In the genomic region with DNA sequence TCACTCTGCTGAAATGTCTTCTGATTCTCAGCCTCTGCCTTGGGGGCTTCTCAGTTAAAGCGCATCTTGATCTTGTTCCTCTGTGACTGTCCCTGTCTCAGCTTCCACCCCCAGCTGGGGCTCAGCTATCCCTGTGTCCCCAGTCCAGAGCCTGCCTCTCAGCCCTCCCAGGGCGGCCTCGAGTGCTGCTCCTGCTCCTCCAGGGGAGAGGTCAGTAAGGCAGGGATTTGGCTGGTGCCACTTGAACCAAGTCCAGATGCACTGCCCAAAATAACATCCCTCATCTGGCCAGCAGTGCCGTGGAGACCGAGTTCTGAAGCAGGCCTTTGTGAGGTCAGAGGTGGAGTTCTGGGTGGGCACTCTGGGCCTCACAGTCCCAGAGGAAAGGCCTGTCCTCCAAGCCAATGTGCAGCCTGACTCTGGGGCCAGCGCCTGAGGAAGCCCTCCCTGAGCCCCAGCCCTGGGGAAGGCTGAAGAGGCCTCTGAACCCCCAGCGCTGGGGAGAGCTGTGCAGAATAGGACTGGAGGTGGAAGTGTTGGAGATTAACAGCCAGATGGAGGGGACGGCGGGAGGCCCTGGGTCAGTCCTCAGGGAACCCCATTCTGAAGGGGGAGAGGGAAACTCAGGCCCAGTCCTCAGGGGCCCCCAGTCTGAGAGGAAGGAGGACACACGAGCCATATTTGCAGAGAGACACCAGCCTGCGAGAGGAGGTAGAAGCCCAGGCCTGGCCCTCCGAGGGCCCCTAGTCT, we compare ENCODE assay signal across 8 cellular contexts.
DNase-seq lines count a peak whose midpoint lies in the region; ATAC-seq and TF ChIP-seq lines count a peak whose summit lies in the region.
"Not testable (repeated sequence)": the region's sequence is repeated elsewhere in the genome, so short reads cannot be mapped to it uniquely, and the experiment has no call there.

No MANE protein-coding gene starts in this region.

- WGBS in heart left ventricle, 4 donors: 58 to 75% (median 66%) methylated on average over 7 to 12 of the region's 12 CpGs
- WGBS in right cardiac atrium: 58% methylated on average over 12 of the region's 12 CpGs
- 84% methylated on average over 12 of the region's 12 CpGs for WGBS in sigmoid colon, 2 donors
- 54 to 55% methylated on average over 7 to 11 of the region's 12 CpGs for WGBS in testis, 2 donors

- not testable (repeated sequence) for H3K9me3 Mint-ChIP-seq in neural crest cell

- H3K9me3 ChIP-seq in WERI-Rb-1 (ENCODE audit: severe bottlenecking); heart left ventricle; left ventricle myocardium inferior (replicated peaks); right cardiac atrium (ENCODE audit: control insufficient read depth, low read length); sigmoid colon; testis: not testable (repeated sequence)

- H3K27me3 ChIP-seq in WERI-Rb-1 (ENCODE audit: insufficient read depth, low read depth, severe bottlenecking); heart left ventricle; left ventricle myocardium inferior (ENCODE audit: low read depth); right cardiac atrium (ENCODE audit: control insufficient read depth, insufficient read depth); sigmoid colon; testis: not testable (repeated sequence)

- H3K27ac ChIP-seq in WERI-Rb-1: peak overlapping the region; percentile 45
- H3K27ac ChIP-seq in heart left ventricle: peak overlapping the region in 7 of 12 donors; percentile 39 to 83 (median 65)
- peak overlapping the region; percentile 82 for H3K27ac ChIP-seq in left ventricle myocardium inferior (replicated peaks)
- peak overlapping the region; percentile 29 for H3K27ac ChIP-seq in right cardiac atrium (ENCODE audit: low read length)
- not testable (repeated sequence) for H3K27ac ChIP-seq in sigmoid colon, testis

- H3K4me3 Mint-ChIP-seq in neural crest cell: not testable (repeated sequence)

- TF ChIP-seq POLR2A in heart left ventricle (IDR thresholded peaks at IDR 0.05); sigmoid colon (IDR thresholded peaks at IDR 0.05); testis (IDR thresholded peaks at IDR 0.05): not testable (repeated sequence)

- DNase-seq in WERI-Rb-1 (peak; percentile 72), Right ventricle myocardium inferior (ENCODE audit: missing footprints) (peak; percentile 79), heart left ventricle (peak in 3 of 5 donors; percentile 46 to 76 (median 70)), left ventricle myocardium inferior (peak; percentile 36), right cardiac atrium (peak; percentile 33 to 79 (median 72)), sigmoid colon (peak; percentile 65), testis (peak; percentile 14)
- DNase-seq in neural crest cell (ENCODE audit: low read depth, low spot score): not testable (repeated sequence)

- not testable (repeated sequence) for H3K36me3 Mint-ChIP-seq in neural crest cell (ENCODE audit: low read depth)

- intact Hi-C loops in Right ventricle myocardium inferior (cut with DNase I); heart left ventricle (cut with DNase I); left ventricle myocardium inferior (cut with micrococcal nuclease); right cardiac atrium (cut with DNase I); sigmoid colon (cut with DNase I); testis (cut with DNase I; ENCODE audit: low total_unique reads): not testable (repeated sequence)

- H3K27ac Mint-ChIP-seq in neural crest cell (ENCODE audit: unreplicated experiment): peak overlapping the region; percentile 43

- H3K27me3 Mint-ChIP-seq in neural crest cell (ENCODE audit: low read depth): not testable (repeated sequence)

- not testable (repeated sequence) for H3K36me3 ChIP-seq in WERI-Rb-1; heart left ventricle; left ventricle myocardium inferior; sigmoid colon; testis (ENCODE audit: low read depth, missing control alignments)

- not testable (repeated sequence) for ATAC-seq in Right ventricle myocardium inferior, heart left ventricle, right cardiac atrium

- not testable (repeated sequence) for TF ChIP-seq EP300 in sigmoid colon (IDR thresholded peaks at IDR 0.05)

- H3K4me1 Mint-ChIP-seq in neural crest cell: not testable (repeated sequence)

- not testable (repeated sequence) for H3K4me3 ChIP-seq in WERI-Rb-1 (ENCODE audit: low read depth, low read length); right cardiac atrium (ENCODE audit: low read length); sigmoid colon; testis
- H3K4me3 ChIP-seq in heart left ventricle (peak overlapping the region in 5 of 12 donors; percentile 18 to 43 (median 35)), left ventricle myocardium inferior (peak overlapping the region; percentile 64)

- not testable (repeated sequence) for H3K4me1 ChIP-seq in heart left ventricle; right cardiac atrium (ENCODE audit: control insufficient read depth, insufficient read depth, low read length); sigmoid colon; testis
- peaks cover 11% of the 10 kb centered on the region for H3K4me1 ChIP-seq in left ventricle myocardium inferior

- TF ChIP-seq CTCF in WERI-Rb-1 (IDR thresholded peaks at IDR 0.05; ENCODE audit: low read depth, low read length); heart left ventricle (IDR thresholded peaks at IDR 0.05); left ventricle myocardium inferior (IDR thresholded peaks at IDR 0.05; ENCODE audit: borderline replicate concordance); neural crest cell (conservative IDR thresholded peaks at IDR 0.05); sigmoid colon (IDR thresholded peaks at IDR 0.05); testis (IDR thresholded peaks at IDR 0.05): not testable (repeated sequence)
